ENCODE assay signal across 2 cellular contexts in the genomic region with DNA sequence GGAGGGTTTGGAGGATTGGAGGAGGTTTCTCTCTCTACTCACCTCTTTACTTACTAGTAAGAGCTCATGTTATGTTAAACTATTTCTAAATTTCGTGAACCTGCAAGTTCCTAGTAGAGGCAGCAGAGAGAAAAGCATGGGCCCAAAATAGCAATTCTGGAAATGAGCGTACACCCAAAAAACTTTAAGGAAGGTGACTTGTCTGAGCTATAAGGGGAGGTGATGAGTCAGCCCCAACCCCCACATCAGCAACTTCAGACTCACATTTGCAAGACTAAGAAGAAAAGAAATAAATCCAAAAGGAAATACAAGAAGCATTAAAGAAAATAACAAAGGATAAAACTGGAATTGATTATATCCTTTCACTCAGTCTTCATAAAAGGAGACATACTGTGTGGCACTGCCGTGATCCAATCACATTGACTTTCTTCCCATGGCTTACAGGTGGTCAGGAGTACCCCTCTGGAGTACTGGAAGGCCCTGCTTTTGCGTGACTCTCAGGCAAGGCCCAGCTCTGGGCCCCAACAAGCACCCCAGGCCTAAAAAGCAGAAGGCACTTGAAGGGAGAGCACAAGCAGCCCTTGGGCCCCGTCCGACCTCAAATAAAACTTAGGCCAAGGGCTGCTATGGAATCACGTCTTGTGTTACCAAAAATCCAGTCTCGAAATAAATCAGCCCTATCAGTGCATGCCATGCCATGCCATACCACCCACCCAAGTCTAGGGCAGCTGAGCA.
A peak's percentile ranks its signal among the peaks of the same experiment; 100 is the strongest.
TF ChIP-seq lines count a peak whose summit lies in the region.

No MANE protein-coding gene starts in this region.

TF ChIP-seq in SK-N-SH, 30 proteins besides CTCF, POLR2A, EP300 and RAD21 (continued from another document):
- peak; percentile 28; the same call in 1 of the 2 replicates for TF ChIP-seq JUND (IDR thresholded peaks at IDR 0.05)
- TF ChIP-seq YY1 (IDR thresholded peaks at IDR 0.05; ENCODE audit: low read depth) = no peak
- TF ChIP-seq ELF1 (IDR thresholded peaks at IDR 0.05) = no peak

TF ChIP-seq in SK-N-SH treated with all-trans-retinoic acid at 6 μM for 48 hours, 23 proteins besides CTCF, POLR2A, EP300 and RAD21 (continued from another document):
- TF ChIP-seq, protein P1, sequence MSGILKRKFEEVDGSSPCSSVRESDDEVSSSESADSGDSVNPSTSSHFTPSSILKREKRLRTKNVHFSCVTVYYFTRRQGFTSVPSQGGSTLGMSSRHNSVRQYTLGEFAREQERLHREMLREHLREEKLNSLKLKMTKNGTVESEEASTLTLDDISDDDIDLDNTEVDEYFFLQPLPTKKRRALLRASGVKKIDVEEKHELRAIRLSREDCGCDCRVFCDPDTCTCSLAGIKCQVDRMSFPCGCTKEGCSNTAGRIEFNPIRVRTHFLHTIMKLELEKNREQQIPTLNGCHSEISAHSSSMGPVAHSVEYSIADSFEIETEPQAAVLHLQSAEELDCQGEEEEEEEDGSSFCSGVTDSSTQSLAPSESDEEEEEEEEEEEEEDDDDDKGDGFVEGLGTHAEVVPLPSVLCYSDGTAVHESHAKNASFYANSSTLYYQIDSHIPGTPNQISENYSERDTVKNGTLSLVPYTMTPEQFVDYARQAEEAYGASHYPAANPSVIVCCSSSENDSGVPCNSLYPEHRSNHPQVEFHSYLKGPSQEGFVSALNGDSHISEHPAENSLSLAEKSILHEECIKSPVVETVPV (CRISPR knock-in tag; IDR thresholded peaks at IDR 0.05) = no peak
- TF ChIP-seq, protein P2, sequence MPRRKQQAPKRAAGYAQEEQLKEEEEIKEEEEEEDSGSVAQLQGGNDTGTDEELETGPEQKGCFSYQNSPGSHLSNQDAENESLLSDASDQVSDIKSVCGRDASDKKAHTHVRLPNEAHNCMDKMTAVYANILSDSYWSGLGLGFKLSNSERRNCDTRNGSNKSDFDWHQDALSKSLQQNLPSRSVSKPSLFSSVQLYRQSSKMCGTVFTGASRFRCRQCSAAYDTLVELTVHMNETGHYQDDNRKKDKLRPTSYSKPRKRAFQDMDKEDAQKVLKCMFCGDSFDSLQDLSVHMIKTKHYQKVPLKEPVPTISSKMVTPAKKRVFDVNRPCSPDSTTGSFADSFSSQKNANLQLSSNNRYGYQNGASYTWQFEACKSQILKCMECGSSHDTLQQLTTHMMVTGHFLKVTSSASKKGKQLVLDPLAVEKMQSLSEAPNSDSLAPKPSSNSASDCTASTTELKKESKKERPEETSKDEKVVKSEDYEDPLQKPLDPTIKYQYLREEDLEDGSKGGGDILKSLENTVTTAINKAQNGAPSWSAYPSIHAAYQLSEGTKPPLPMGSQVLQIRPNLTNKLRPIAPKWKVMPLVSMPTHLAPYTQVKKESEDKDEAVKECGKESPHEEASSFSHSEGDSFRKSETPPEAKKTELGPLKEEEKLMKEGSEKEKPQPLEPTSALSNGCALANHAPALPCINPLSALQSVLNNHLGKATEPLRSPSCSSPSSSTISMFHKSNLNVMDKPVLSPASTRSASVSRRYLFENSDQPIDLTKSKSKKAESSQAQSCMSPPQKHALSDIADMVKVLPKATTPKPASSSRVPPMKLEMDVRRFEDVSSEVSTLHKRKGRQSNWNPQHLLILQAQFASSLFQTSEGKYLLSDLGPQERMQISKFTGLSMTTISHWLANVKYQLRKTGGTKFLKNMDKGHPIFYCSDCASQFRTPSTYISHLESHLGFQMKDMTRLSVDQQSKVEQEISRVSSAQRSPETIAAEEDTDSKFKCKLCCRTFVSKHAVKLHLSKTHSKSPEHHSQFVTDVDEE (CRISPR knock-in tag; IDR thresholded peaks at IDR 0.05) = no peak
- no peak for TF ChIP-seq ZFP3 (CRISPR knock-in tag; IDR thresholded peaks at IDR 0.05)
- no peak for TF ChIP-seq CSDC2 (CRISPR knock-in tag; IDR thresholded peaks at IDR 0.05)
- no peak for TF ChIP-seq RARB (CRISPR knock-in tag; IDR thresholded peaks at IDR 0.05)
- TF ChIP-seq BACH2 (CRISPR knock-in tag; IDR thresholded peaks at IDR 0.05; ENCODE audit: borderline replicate concordance) = no peak
- TF ChIP-seq ZFP30 (CRISPR knock-in tag; IDR thresholded peaks at IDR 0.05) = no peak
- TF ChIP-seq ZNF565 (CRISPR knock-in tag; conservative IDR thresholded peaks at IDR 0.05; ENCODE audit: low read depth) = no peak
TF ChIP-seq in SK-N-SH treated with all-trans-retinoic acid at 6 μM for 48 hours: peak in this region for 0.
